In genomic region chr1:161611868-161612321, GRCh38 we compare ENCODE assay signal across 8 cellular contexts. TPM values are rescaled to one million over a fixed set of nuclear protein-coding genes. Genes with fewer than 3 reads are reported as not detected.
DNase-seq lines count a peak whose midpoint lies in the region; ATAC-seq and TF ChIP-seq lines count a peak whose summit lies in the region.
"Not testable (repeated sequence)": the region's sequence is repeated elsewhere in the genome, so short reads cannot be mapped to it uniquely, and the experiment has no call there.

No MANE protein-coding gene starts in this region.

- H2AFZ ChIP-seq in SU-DHL-6 (ENCODE audit: low read depth, low read length, severe bottlenecking), result peak overlapping the region; percentile 68

- TF ChIP-seq CTCF in SU-DHL-6 (IDR thresholded peaks at IDR 0.05; ENCODE audit: insufficient read depth, low read length, poor library complexity, severe bottlenecking); astrocyte of the cerebellum (IDR thresholded peaks at IDR 0.05; ENCODE audit: low read depth, low read length, missing control alignments); foreskin keratinocyte (conservative IDR thresholded peaks at IDR 0.05): not testable (repeated sequence)

- H3K4me1 ChIP-seq in BLaER1; foreskin keratinocyte; mesodermal cell (ENCODE audit: control insufficient read depth, insufficient read depth, low read length, poor library complexity, severe bottlenecking): not testable (repeated sequence)

- peak overlapping the region; percentile 68 for H3K4me2 ChIP-seq in BLaER1
- peak overlapping the region; percentile 51 for H3K4me2 ChIP-seq in SU-DHL-6 (ENCODE audit: low read depth, low read length, poor library complexity, severe bottlenecking)

- DNase-seq in NAMALWA (ENCODE audit: low spot score) (peak; percentile 55), foreskin keratinocyte (peak; percentile 47 to 69)
- DNase-seq in astrocyte of the cerebellum (ENCODE audit: low read depth), result not testable (repeated sequence)
- DNase-seq in stimulated activated CD4-positive, alpha-beta T cell treated with anti-CD3 and anti-CD28 coated beads, Interleukin-2, amount 100 ng/mL, for 24 hours, result peak; percentile 35 to 49

- H3K9ac ChIP-seq in BLaER1 (peak overlapping the region; percentile 80), SU-DHL-6 (ENCODE audit: low read length) (peak overlapping the region; percentile 28; the same call in 1 of the 2 replicates)

- H3K27me3 ChIP-seq in BLaER1; SU-DHL-6 (ENCODE audit: low read length); foreskin keratinocyte: not testable (repeated sequence)

- H3K4me3 ChIP-seq in BLaER1 (peak overlapping the region; percentile 68), SU-DHL-6 (ENCODE audit: insufficient read depth, low read length, poor library complexity, severe bottlenecking) (peak overlapping the region; percentile 27), astrocyte of the cerebellum (ENCODE audit: low read depth, low read length) (peak overlapping the region; percentile 42), mesodermal cell (ENCODE audit: extremely low read depth, insufficient read depth, low read length, poor library complexity, severe bottlenecking) (peak overlapping the region; percentile 45)

- H3K9me3 ChIP-seq in BLaER1; SU-DHL-6 (ENCODE audit: insufficient read depth, low read length); mesodermal cell (ENCODE audit: control insufficient read depth, low read length): not testable (repeated sequence)

- not testable (repeated sequence) for H3K9me2 ChIP-seq in SU-DHL-6 (replicated peaks; ENCODE audit: insufficient read depth, low read length)

- peak; percentile 3 for ATAC-seq in GM21723 (IDR thresholded peaks at IDR 0.05; ENCODE audit: unreplicated experiment)
- not testable (repeated sequence) for ATAC-seq in foreskin keratinocyte

- not testable (repeated sequence) for H3K79me2 ChIP-seq in SU-DHL-6 (ENCODE audit: insufficient read depth, low read length)

- H3K27ac ChIP-seq in BLaER1, result peak overlapping the region; percentile 58; the same call in 1 of the 2 replicates
- not testable (repeated sequence) for H3K27ac ChIP-seq in SU-DHL-6 (ENCODE audit: low read depth, low read length)
- H3K27ac ChIP-seq in foreskin keratinocyte, result peak overlapping the region; percentile 36
- H3K27ac ChIP-seq in mesodermal cell (ENCODE audit: low read depth, low read length, severe bottlenecking), result peak overlapping the region; percentile 88

- not testable (repeated sequence) for H4K20me1 ChIP-seq in BLaER1; SU-DHL-6 (ENCODE audit: low read depth, low read length)

- H3F3A ChIP-seq in SU-DHL-6 (ENCODE audit: insufficient read depth), result not testable (repeated sequence)

- WGBS in mesodermal cell (ENCODE audit: insufficient coverage in 2 of 2), 2 experiments, result 0 to 1% methylated on average over 2 to 11 of the region's 19 CpGs

- in situ Hi-C loops in astrocyte of the cerebellum (cut with HindIII; ENCODE audit: low sequenced_read_pairs), result not testable (repeated sequence)

- not testable (repeated sequence) for H3K36me3 ChIP-seq in BLaER1; SU-DHL-6 (ENCODE audit: low read length); mesodermal cell (ENCODE audit: control insufficient read depth, insufficient read depth, low read length)

RNA-seq across cellular contexts. Expression of gene FCGR3B, which starts 19.1 kb away (rescaled TPM):
- not detected in 2 replicates for total RNA-seq in foreskin keratinocyte
- polyA plus RNA-seq in foreskin keratinocyte, result not detected in 2 replicates
- not detected for polyA plus RNA-seq in mesodermal cell (2013, experiment 1 of 2)
- polyA plus RNA-seq in mesodermal cell (2013, experiment 2 of 2), result not detected

RNA-seq across cellular contexts. Expression of gene FCGR2B, which starts 51.0 kb away (rescaled TPM):
- not detected in 2 replicates for total RNA-seq in foreskin keratinocyte
- not detected in 2 replicates for polyA plus RNA-seq in foreskin keratinocyte
- polyA plus RNA-seq in mesodermal cell (2013, experiment 1 of 2), result not detected
- not detected for polyA plus RNA-seq in mesodermal cell (2013, experiment 2 of 2)
